Comparison of ENCODE assay signal across 8 cellular contexts in genomic region chr19:48835734-48836088, GRCh38. TPM values are rescaled to one million over a fixed set of nuclear protein-coding genes. Genes with fewer than 3 reads are reported as not detected.
DNase-seq lines count a peak whose midpoint lies in the region; ATAC-seq and TF ChIP-seq lines count a peak whose summit lies in the region.

No MANE protein-coding gene starts in this region.

- intact Hi-C loops in esophagus muscularis mucosa (cut with DNase I) = loop anchor here (2.0 kb wide), 1 partner anchor 41 kb away; no protein-coding TSS in a partner anchor

- H3K4me1 ChIP-seq in esophagus muscularis mucosa = peaks cover 18 to 27% (median 25%) of the 10 kb centered on the region in 4 donors
- peaks cover 8% of the 10 kb centered on the region for H3K4me1 ChIP-seq in muscle layer of colon (ENCODE audit: insufficient read depth, low read length)

- peak; percentile 78 for ATAC-seq in GM19395 (IDR thresholded peaks at IDR 0.05; ENCODE audit: unreplicated experiment)

- POLR2A ChIA-PET in BJ (lab: Charles Lee) = no interaction called here

- H3K27me3 ChIP-seq in BJ (ENCODE audit: control insufficient read depth, insufficient read depth, low read length) (no peaks in the 10 kb centered on the region), esophagus muscularis mucosa (no peaks in the 10 kb centered on the region), muscle layer of colon (ENCODE audit: control insufficient read depth in 1 of 2, insufficient read depth in 2 of 2, low read length in 2 of 2) (no peaks in the 10 kb centered on the region)

- H3K27ac ChIP-seq in esophagus muscularis mucosa (replicated peaks in 1 of 4) (peak overlapping the region; percentile 72 to 83 (median 79)), muscle layer of colon (ENCODE audit: low read depth, low read length) (peak overlapping the region; percentile 80)

- no peaks in the 10 kb centered on the region for H3K9me3 ChIP-seq in esophagus muscularis mucosa
- no peaks in the 10 kb centered on the region for H3K9me3 ChIP-seq in muscle layer of colon (ENCODE audit: low read length)

- peak; percentile 92 for TF ChIP-seq CTCF in BJ (IDR thresholded peaks at IDR 0.05; ENCODE audit: insufficient read depth, low read depth, low read length)
- peak; percentile 93 to 98 (median 94) for TF ChIP-seq CTCF in esophagus muscularis mucosa (IDR thresholded peaks at IDR 0.05)

- peak overlapping the region; percentile 80 for H3K9ac ChIP-seq in muscle layer of colon (ENCODE audit: low read length)

- TF ChIP-seq POLR2A in esophagus muscularis mucosa (IDR thresholded peaks at IDR 0.05; ENCODE audit: low read depth) = no peak

- TF ChIP-seq EP300 in Ishikawa (IDR thresholded peaks at IDR 0.05; ENCODE audit: borderline replicate concordance) = no peak
- TF ChIP-seq EP300 in esophagus muscularis mucosa (IDR thresholded peaks at IDR 0.05) = no peak

- peak overlapping the region; percentile 38 for H3K4me3 ChIP-seq in BJ (ENCODE audit: low read depth, low read length)
- peak overlapping the region; percentile 40 to 58 (median 50) for H3K4me3 ChIP-seq in esophagus muscularis mucosa
- H3K4me3 ChIP-seq in muscle layer of colon (ENCODE audit: low read depth in 1 of 2, low read length in 2 of 2) = peak overlapping the region; percentile 25 to 53

- WGBS in esophagus muscularis mucosa = 0% methylated on average over 6 of the region's 12 CpGs

- peak; percentile 20 for DNase-seq in BJ (ENCODE audit: low read depth)
- peak; percentile 98 for DNase-seq in OCI-M2 (lab: John Stamatoyannopoulos, UW; ENCODE audit: unreplicated experiment)
- peak; percentile 93 for DNase-seq in activated T-cell treated with anti-CD3 and anti-CD28 coated beads, Interleukin-2, amount 50 U/mL, for 1 hour
- peak; percentile 99 for DNase-seq in esophagus muscularis mucosa (ENCODE audit: extremely low spot score)
- DNase-seq in stimulated activated CD8-positive, alpha-beta memory T cell treated with anti-CD3 and anti-CD28 coated beads, Interleukin-7, amount 100 ng/mL, for 1 hour (ENCODE audit: low read depth in 2 of 2) = peak; percentile 84 to 91

- H3K36me3 ChIP-seq in BJ (ENCODE audit: control insufficient read depth, insufficient read depth, low read length) = peaks cover 3% of the 10 kb centered on the region
- H3K36me3 ChIP-seq in esophagus muscularis mucosa = peaks cover 0 to 45% (median 18%) of the 10 kb centered on the region in 4 donors
- peaks cover 9% of the 10 kb centered on the region for H3K36me3 ChIP-seq in muscle layer of colon (ENCODE audit: insufficient read depth, low read length)

- peak; percentile 94 for TF ChIP-seq RAD21 in Ishikawa (IDR thresholded peaks at IDR 0.05; ENCODE audit: low read depth)

- CTCF ChIA-PET in BJ (lab: Yijun Ruan, JAX) = interaction anchor here (0.6 to 2.3 kb wide), 28 partner anchors 9 to 161 kb away, joined by 3 to 55 read pairs (median 4); partner anchors contain the start of genes BCAT2, GYS1 and RUVBL2

TF ChIP-seq in Ishikawa, 13 proteins besides CTCF, POLR2A, EP300 and RAD21:
- TF ChIP-seq USF1 (IDR thresholded peaks at IDR 0.05) (peak; percentile 89), EGR1 (IDR thresholded peaks at IDR 0.05) (no peak), YY1 (IDR thresholded peaks at IDR 0.05; ENCODE audit: low read depth) (no peak), CREB1 (IDR thresholded peaks at IDR 0.05; ENCODE audit: low read depth) (no peak)
- TF ChIP-seq, protein P1, sequence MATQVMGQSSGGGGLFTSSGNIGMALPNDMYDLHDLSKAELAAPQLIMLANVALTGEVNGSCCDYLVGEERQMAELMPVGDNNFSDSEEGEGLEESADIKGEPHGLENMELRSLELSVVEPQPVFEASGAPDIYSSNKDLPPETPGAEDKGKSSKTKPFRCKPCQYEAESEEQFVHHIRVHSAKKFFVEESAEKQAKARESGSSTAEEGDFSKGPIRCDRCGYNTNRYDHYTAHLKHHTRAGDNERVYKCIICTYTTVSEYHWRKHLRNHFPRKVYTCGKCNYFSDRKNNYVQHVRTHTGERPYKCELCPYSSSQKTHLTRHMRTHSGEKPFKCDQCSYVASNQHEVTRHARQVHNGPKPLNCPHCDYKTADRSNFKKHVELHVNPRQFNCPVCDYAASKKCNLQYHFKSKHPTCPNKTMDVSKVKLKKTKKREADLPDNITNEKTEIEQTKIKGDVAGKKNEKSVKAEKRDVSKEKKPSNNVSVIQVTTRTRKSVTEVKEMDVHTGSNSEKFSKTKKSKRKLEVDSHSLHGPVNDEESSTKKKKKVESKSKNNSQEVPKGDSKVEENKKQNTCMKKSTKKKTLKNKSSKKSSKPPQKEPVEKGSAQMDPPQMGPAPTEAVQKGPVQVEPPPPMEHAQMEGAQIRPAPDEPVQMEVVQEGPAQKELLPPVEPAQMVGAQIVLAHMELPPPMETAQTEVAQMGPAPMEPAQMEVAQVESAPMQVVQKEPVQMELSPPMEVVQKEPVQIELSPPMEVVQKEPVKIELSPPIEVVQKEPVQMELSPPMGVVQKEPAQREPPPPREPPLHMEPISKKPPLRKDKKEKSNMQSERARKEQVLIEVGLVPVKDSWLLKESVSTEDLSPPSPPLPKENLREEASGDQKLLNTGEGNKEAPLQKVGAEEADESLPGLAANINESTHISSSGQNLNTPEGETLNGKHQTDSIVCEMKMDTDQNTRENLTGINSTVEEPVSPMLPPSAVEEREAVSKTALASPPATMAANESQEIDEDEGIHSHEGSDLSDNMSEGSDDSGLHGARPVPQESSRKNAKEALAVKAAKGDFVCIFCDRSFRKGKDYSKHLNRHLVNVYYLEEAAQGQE (IDR thresholded peaks at IDR 0.05; ENCODE audit: low read depth) = no peak
- TF ChIP-seq, protein P2, sequence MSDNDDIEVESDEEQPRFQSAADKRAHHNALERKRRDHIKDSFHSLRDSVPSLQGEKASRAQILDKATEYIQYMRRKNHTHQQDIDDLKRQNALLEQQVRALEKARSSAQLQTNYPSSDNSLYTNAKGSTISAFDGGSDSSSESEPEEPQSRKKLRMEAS (IDR thresholded peaks at IDR 0.05) = no peak

RNA-seq across cellular contexts. Expression of gene HSD17B14, which starts 0.6 kb away (rescaled TPM):
- 7.4 and 7.6 TPM in 2 replicates for polyA plus RNA-seq in BJ (2011; rRNA removed)
- 1.1 and 3.5 TPM in 2 replicates for polyA minus RNA-seq in BJ (2011; rRNA and poly(A)+ RNA removed)
- total RNA-seq in esophagus muscularis mucosa = 1 to 10 TPM; 7.1 to 8.9 (median 7.8) TPM

RNA-seq across cellular contexts. Expression of gene BCAT2, which starts 24.9 kb away (rescaled TPM):
- polyA plus RNA-seq in BJ (2011; rRNA removed) = 32.1 and 52.2 TPM in 2 replicates
- 20.1 and 33.5 TPM in 2 replicates for polyA minus RNA-seq in BJ (2011; rRNA and poly(A)+ RNA removed)
- total RNA-seq in esophagus muscularis mucosa = 10 to 100 TPM; 59.0 to 93.3 (median 63.9) TPM

RNA-seq across cellular contexts. Expression of gene PLEKHA4, which starts 32.7 kb away (rescaled TPM):
- 3.3 and 5.4 TPM in 2 replicates for polyA plus RNA-seq in BJ (2011; rRNA removed)
- 4.7 and 5.2 TPM in 2 replicates for polyA minus RNA-seq in BJ (2011; rRNA and poly(A)+ RNA removed)
- total RNA-seq in esophagus muscularis mucosa = 10 to 100 TPM; 11.4 to 27.4 (median 18.9) TPM

RNA-seq across cellular contexts. Expression of gene PPP1R15A, which starts 36.5 kb away (rescaled TPM):
- 24.7 and 43.0 TPM in 2 replicates for polyA plus RNA-seq in BJ (2011; rRNA removed)
- polyA minus RNA-seq in BJ (2011; rRNA and poly(A)+ RNA removed) = 12.4 and 13.8 TPM in 2 replicates
- 10 to 100 TPM; 40.3 to 98.7 (median 64.4) TPM for total RNA-seq in esophagus muscularis mucosa

Comparison
In these comparisons a context has a peak if more than half of its experiments do, and no peak if none do; other contexts are left out.
1. Peak in every context shown above with its lines: DNase-seq, ATAC-seq, H3K4me3 ChIP-seq and H3K27ac ChIP-seq.
2. DNase-seq: peak in every context shown above with its lines; median percentile 99 in esophagus muscularis mucosa; 98 in OCI-M2; 93 in activated T-cell treated with anti-CD3 and anti-CD28 coated beads, Interleukin-2, amount 50 U/mL, for 1 hour; 88 in stimulated activated CD8-positive, alpha-beta memory T cell treated with anti-CD3 and anti-CD28 coated beads, Interleukin-7, amount 100 ng/mL, for 1 hour; 20 in BJ.